ENCODE assay signal across 18 cellular contexts in genomic region chr20:24977336-24977735, GRCh38. TPM values are rescaled to one million over a fixed set of nuclear protein-coding genes. Genes with fewer than 3 reads are reported as not detected.
"Had no signal": no experiment of that assay in that cellular context is flagged by ENCODE, and none has a peak within 500 bp of the region (broad histone marks: within the 10 kb centered on the region; RNA-seq: fewer than 3 reads in every experiment).

No MANE protein-coding gene starts in this region.

- H3K9me3 ChIP-seq: tibial artery had no signal

- H3K27me3 ChIP-seq: tibial artery had no signal

- H3K4me3 Mint-ChIP-seq: activated B cell treated with CpG ODN at 0.5 μM for 24 hours; activated CD4-positive, alpha-beta T cell treated with anti-CD3 and anti-CD28 coated beads, Interleukin-2, amount 10 ng/mL, durations not matched to agents 24 days and 14 days; activated T-cell treated with anti-CD3 and anti-CD28 coated beads, Interleukin-2, amount 50 U/mL, for 4 hours; naive thymus-derived CD4-positive, alpha-beta T cell; T-helper 17 cell had no signal

- H3K27ac ChIP-seq: tibial artery had no signal

- H3K4me3 ChIP-seq: lung, tibial artery had no signal

- DNase-seq: activated B cell treated with CpG ODN at 0.5 μM for 24 hours; activated CD4-positive, alpha-beta T cell treated with anti-CD3 and anti-CD28 coated beads, Interleukin-2, amount 10 ng/mL, durations not matched to agents 24 days and 14 days; activated effector memory CD4-positive, alpha-beta T cell treated with anti-CD3 and anti-CD28 coated beads, Interleukin-2, amount 50 U/mL, for 16 hours; activated T-cell treated with anti-CD3 and anti-CD28 coated beads, Interleukin-2, amount 50 U/mL, for 4 hours; cortex of kidney; effector memory CD4-positive, alpha-beta T cell; kidney glomerular epithelial cell; naive thymus-derived CD4-positive, alpha-beta T cell; occipital lobe; SHP77; stimulated activated CD4-positive, alpha-beta T cell treated with anti-CD3 and anti-CD28 coated beads, Interleukin-4, amount 100 ng/mL, for 1 hour; stimulated activated CD8-positive, alpha-beta memory T cell treated with anti-CD3 and anti-CD28 coated beads, Interleukin-4, amount 100 ng/mL, for 48 hours; stimulated activated naive CD8-positive, alpha-beta T cell treated with anti-CD3 and anti-CD28 coated beads, Interleukin-15, Interleukin-2, amounts not matched to agents 100 U/mL and 50 U/mL, for 24 hours; T-helper 17 cell; tibial artery had no signal

- H3K4me1 ChIP-seq: tibial artery had no signal

- H3K27ac Mint-ChIP-seq: activated B cell treated with CpG ODN at 0.5 μM for 24 hours; activated CD4-positive, alpha-beta T cell treated with anti-CD3 and anti-CD28 coated beads, Interleukin-2, amount 10 ng/mL, durations not matched to agents 24 days and 14 days; progenitor cell of endocrine pancreas; T-helper 17 cell had no signal

- H3K27me3 Mint-ChIP-seq: activated B cell treated with CpG ODN at 0.5 μM for 24 hours; activated CD4-positive, alpha-beta T cell treated with anti-CD3 and anti-CD28 coated beads, Interleukin-2, amount 10 ng/mL, durations not matched to agents 24 days and 14 days; naive thymus-derived CD4-positive, alpha-beta T cell; progenitor cell of endocrine pancreas; T-helper 17 cell had no signal

- ATAC-seq: activated T-cell treated with anti-CD3 and anti-CD28 coated beads, Interleukin-2, amount 50 U/mL, for 4 hours; naive thymus-derived CD4-positive, alpha-beta T cell; stimulated activated naive CD8-positive, alpha-beta T cell treated with anti-CD3 and anti-CD28 coated beads, Interleukin-15, Interleukin-2, amounts not matched to agents 100 U/mL and 50 U/mL, for 24 hours; T-helper 17 cell had no signal

RNA-seq across cellular contexts. Expression of gene CST7, which starts 28.3 kb away (rescaled TPM):
- total RNA-seq: epithelial cell of proximal tubule, progenitor cell of endocrine pancreas had no signal
